In genomic region chr12:576613-577110, GRCh38 we compare ENCODE assay signal across 2 cellular contexts.
TF ChIP-seq lines count a peak whose summit lies in the region.

No MANE protein-coding gene starts in this region.

TF ChIP-seq in SK-N-SH, 30 proteins besides CTCF, POLR2A, EP300 and RAD21 (continued from another document):
- TF ChIP-seq JUND (IDR thresholded peaks at IDR 0.05) (no peak), IRF3 (IDR thresholded peaks at IDR 0.05; ENCODE audit: low read depth, low read length) (no peak), GABPA (IDR thresholded peaks at IDR 0.05; ENCODE audit: low read depth) (no peak)

TF ChIP-seq in SK-N-SH treated with all-trans-retinoic acid at 6 μM for 48 hours, 23 proteins besides CTCF, POLR2A, EP300 and RAD21 (continued from another document):
- no peak for TF ChIP-seq PATZ1 (CRISPR knock-in tag; IDR thresholded peaks at IDR 0.05; ENCODE audit: borderline replicate concordance)
- TF ChIP-seq OSR1 (CRISPR knock-in tag; IDR thresholded peaks at IDR 0.05), result no peak
- TF ChIP-seq ZFP30 (CRISPR knock-in tag; IDR thresholded peaks at IDR 0.05), result no peak
- no peak for TF ChIP-seq RARB (CRISPR knock-in tag; IDR thresholded peaks at IDR 0.05)
- TF ChIP-seq ESRRG (CRISPR knock-in tag; IDR thresholded peaks at IDR 0.05), result no peak
- TF ChIP-seq SNAI2 (CRISPR knock-in tag; IDR thresholded peaks at IDR 0.05), result no peak
- no peak for TF ChIP-seq CSDC2 (CRISPR knock-in tag; IDR thresholded peaks at IDR 0.05)
- TF ChIP-seq ZC3H10 (CRISPR knock-in tag; IDR thresholded peaks at IDR 0.05), result no peak
- TF ChIP-seq GLIS3 (CRISPR knock-in tag; IDR thresholded peaks at IDR 0.05), result no peak
